16 cellular contexts compared by ENCODE assay signal in the genomic region with DNA sequence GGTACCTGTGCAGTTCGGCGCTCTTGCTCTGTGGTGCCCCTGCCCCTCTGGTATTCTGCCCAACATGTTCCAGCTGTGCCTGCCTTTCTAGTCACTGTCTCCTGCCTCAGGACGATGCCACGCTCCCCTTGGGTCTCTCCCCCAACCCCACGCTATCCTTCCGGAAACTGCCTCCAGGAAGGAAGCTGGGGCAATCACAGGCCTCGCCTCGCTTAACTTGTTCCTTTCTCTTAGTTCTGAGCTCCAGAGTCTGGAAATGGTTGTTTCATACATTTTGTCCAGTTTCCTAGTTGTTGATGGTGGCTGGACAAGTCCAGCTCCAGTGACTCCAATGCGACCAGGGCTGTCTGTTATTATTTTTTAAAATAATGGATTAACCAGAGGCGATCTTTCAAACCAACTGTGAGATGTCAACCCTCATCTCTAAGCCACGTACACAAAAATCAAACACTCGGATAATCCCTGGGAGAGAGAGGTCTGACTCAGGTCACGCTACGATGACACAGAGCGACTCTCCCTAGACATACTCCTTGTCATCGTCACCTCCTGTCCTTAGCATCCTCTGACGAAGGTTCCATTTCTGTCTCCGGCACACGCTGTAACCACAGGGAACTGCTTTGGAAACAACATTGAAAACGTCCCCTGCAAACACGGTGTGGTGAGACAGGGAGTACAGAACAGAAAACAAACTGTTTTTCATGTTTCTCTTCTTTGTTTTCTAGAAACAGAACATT.
"Had no signal": no experiment of that assay in that cellular context is flagged by ENCODE, and none has a peak within 500 bp of the region (broad histone marks: within the 10 kb centered on the region; RNA-seq: fewer than 3 reads in every experiment).

No MANE protein-coding gene starts in this region.

- H3K4me1 Mint-ChIP-seq: activated B cell treated with CpG ODN at 0.5 μM for 24 hours; activated CD4-positive, alpha-beta T cell treated with anti-CD3 and anti-CD28 coated beads, Interleukin-2, amount 10 ng/mL, durations not matched to agents 24 days and 14 days; central memory CD8-positive, alpha-beta T cell; endodermal cell; stimulated activated memory B cell treated with anti-CD40 and anti-IgM and Interleukin-4, amounts not matched to agents 10 μg/mL and 1 μg/mL and 100 μg/mL, for 72 hours had no signal

- FAIRE-seq: islet of Langerhans had no signal

- H3K4me3 ChIP-seq: body of pancreas, heart left ventricle, spleen, tibial nerve had no signal

- DNase-seq: activated B cell treated with CpG ODN at 0.5 μM for 24 hours; activated CD4-positive, alpha-beta T cell treated with anti-CD3 and anti-CD28 coated beads, Interleukin-2, amount 10 ng/mL, durations not matched to agents 24 days and 14 days; activated naive CD4-positive, alpha-beta T cell treated with anti-CD3 and anti-CD28 coated beads, Interleukin-2, amount 50 U/mL, for 16 hours; body of pancreas; endodermal cell; erythroblast; left ventricle myocardium superior; mesendoderm; spleen; stimulated activated CD4-positive, alpha-beta T cell treated with anti-CD3 and anti-CD28 coated beads, Interleukin-1b, Interleukin-23, amount 100 ng/mL, for 48 hours had no signal

- H3K4me3 Mint-ChIP-seq: activated B cell treated with CpG ODN at 0.5 μM for 24 hours; activated CD4-positive, alpha-beta T cell treated with anti-CD3 and anti-CD28 coated beads, Interleukin-2, amount 10 ng/mL, durations not matched to agents 24 days and 14 days; central memory CD8-positive, alpha-beta T cell; endodermal cell; stimulated activated memory B cell treated with anti-CD40 and anti-IgM and Interleukin-4, amounts not matched to agents 10 μg/mL and 1 μg/mL and 100 μg/mL, for 72 hours; T-helper 1 cell treated with Interleukin-12 subunit alpha and Interleukin-12 subunit beta and Interleukin-4 antibody, amounts not matched to agents 30 μg/mL and 1 μg/mL, for 36 hours had no signal

- H3K27ac ChIP-seq: body of pancreas had no signal

- H3K27me3 ChIP-seq: body of pancreas, heart left ventricle, spleen, tibial nerve had no signal

- H3K27ac Mint-ChIP-seq: activated B cell treated with CpG ODN at 0.5 μM for 24 hours; activated CD4-positive, alpha-beta T cell treated with anti-CD3 and anti-CD28 coated beads, Interleukin-2, amount 10 ng/mL, durations not matched to agents 24 days and 14 days; endodermal cell; stimulated activated memory B cell treated with anti-CD40 and anti-IgM and Interleukin-4, amounts not matched to agents 10 μg/mL and 1 μg/mL and 100 μg/mL, for 72 hours; T-helper 1 cell treated with Interleukin-12 subunit alpha and Interleukin-12 subunit beta and Interleukin-4 antibody, amounts not matched to agents 30 μg/mL and 1 μg/mL, for 36 hours had no signal

- ATAC-seq: body of pancreas; left ventricle myocardium superior; stimulated activated memory B cell treated with anti-CD40 and anti-IgM and Interleukin-4, amounts not matched to agents 10 μg/mL and 1 μg/mL and 100 μg/mL, for 72 hours had no signal

- H3K9me3 ChIP-seq: body of pancreas had no signal

- H3K27me3 Mint-ChIP-seq: activated B cell treated with CpG ODN at 0.5 μM for 24 hours; activated CD4-positive, alpha-beta T cell treated with anti-CD3 and anti-CD28 coated beads, Interleukin-2, amount 10 ng/mL, durations not matched to agents 24 days and 14 days; central memory CD8-positive, alpha-beta T cell; stimulated activated memory B cell treated with anti-CD40 and anti-IgM and Interleukin-4, amounts not matched to agents 10 μg/mL and 1 μg/mL and 100 μg/mL, for 72 hours had no signal

- H3K4me1 ChIP-seq: body of pancreas had no signal
